Comparison of ENCODE assay signal across 1 cellular context in the genomic region with DNA sequence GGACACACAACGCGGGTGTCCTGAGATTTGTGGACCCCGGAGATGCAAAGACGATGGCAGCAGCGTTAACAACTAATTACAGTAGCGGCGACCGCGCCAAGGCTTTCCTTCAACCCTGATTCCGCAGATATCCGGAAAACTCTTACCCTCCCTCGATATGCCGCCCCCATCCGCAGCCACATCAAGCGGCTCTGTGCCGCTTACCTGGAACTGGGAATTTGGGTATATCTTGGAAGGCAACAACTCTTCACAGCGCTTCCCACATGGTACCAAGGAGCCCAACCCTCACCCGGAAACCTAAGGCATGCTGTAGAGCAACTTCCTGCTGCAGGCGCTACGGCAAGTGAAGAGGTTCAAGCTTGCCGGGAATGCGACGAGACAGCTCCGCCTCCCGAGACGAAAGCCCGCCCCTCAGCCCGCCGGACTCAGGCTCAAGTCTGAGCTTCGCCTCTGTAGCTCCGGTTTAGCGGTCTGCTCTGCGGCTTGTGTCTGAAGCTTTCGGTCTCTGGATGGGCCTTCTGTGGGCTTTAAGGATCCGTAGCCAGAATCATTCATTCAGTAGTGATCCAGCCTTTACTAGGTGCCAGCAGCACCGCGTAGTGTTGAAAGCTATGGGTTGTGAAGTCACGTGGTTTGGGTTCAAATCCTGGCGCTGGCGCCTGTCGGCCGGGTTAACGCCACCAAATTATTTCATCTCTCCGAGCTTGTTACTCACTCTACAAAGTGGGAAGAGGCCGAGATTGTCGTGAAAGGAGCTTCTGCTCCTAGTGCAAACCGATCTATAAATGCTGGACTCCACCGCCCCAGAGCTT.
TF ChIP-seq lines count a peak whose summit lies in the region.

A gene with protein sequence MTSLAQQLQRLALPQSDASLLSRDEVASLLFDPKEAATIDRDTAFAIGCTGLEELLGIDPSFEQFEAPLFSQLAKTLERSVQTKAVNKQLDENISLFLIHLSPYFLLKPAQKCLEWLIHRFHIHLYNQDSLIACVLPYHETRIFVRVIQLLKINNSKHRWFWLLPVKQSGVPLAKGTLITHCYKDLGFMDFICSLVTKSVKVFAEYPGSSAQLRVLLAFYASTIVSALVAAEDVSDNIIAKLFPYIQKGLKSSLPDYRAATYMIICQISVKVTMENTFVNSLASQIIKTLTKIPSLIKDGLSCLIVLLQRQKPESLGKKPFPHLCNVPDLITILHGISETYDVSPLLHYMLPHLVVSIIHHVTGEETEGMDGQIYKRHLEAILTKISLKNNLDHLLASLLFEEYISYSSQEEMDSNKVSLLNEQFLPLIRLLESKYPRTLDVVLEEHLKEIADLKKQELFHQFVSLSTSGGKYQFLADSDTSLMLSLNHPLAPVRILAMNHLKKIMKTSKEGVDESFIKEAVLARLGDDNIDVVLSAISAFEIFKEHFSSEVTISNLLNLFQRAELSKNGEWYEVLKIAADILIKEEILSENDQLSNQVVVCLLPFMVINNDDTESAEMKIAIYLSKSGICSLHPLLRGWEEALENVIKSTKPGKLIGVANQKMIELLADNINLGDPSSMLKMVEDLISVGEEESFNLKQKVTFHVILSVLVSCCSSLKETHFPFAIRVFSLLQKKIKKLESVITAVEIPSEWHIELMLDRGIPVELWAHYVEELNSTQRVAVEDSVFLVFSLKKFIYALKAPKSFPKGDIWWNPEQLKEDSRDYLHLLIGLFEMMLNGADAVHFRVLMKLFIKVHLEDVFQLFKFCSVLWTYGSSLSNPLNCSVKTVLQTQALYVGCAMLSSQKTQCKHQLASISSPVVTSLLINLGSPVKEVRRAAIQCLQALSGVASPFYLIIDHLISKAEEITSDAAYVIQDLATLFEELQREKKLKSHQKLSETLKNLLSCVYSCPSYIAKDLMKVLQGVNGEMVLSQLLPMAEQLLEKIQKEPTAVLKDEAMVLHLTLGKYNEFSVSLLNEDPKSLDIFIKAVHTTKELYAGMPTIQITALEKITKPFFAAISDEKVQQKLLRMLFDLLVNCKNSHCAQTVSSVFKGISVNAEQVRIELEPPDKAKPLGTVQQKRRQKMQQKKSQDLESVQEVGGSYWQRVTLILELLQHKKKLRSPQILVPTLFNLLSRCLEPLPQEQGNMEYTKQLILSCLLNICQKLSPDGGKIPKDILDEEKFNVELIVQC (N-terminal part only) (minus strand): TSS at position 299 of the 812 bp plus-strand sequence. CDS start 421 bp downstream, outside the sequence.

TF ChIP-seq in GM12878, 131 proteins besides CTCF, POLR2A, EP300 and RAD21 (continued from another document):
- TF ChIP-seq, protein P1, sequence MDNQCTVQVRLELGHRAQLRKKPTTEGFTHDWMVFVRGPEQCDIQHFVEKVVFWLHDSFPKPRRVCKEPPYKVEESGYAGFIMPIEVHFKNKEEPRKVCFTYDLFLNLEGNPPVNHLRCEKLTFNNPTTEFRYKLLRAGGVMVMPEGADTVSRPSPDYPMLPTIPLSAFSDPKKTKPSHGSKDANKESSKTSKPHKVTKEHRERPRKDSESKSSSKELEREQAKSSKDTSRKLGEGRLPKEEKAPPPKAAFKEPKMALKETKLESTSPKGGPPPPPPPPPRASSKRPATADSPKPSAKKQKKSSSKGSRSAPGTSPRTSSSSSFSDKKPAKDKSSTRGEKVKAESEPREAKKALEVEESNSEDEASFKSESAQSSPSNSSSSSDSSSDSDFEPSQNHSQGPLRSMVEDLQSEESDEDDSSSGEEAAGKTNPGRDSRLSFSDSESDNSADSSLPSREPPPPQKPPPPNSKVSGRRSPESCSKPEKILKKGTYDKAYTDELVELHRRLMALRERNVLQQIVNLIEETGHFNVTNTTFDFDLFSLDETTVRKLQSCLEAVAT (IDR thresholded peaks at IDR 0.05): 0 out of 2 replicates have a peak, but pooled peaks have one; percentile 53
- TF ChIP-seq NFIC (IDR thresholded peaks at IDR 0.05; ENCODE audit: low read depth, low read length): peak; percentile 33; the same call in 1 of the 2 replicates
- TF ChIP-seq MEF2A (IDR thresholded peaks at IDR 0.05; ENCODE audit: insufficient read depth, low read depth, low read length): no peak
- TF ChIP-seq PAX5 (IDR thresholded peaks at IDR 0.05; ENCODE audit: borderline replicate concordance, low read depth, low read length): peak; percentile 50; the same call in 1 of the 2 replicates
- peak; percentile 90 for TF ChIP-seq POLR2AphosphoS5 (IDR thresholded peaks at IDR 0.05; ENCODE audit: low read length)
- TF ChIP-seq KDM1A (IDR thresholded peaks at IDR 0.05; ENCODE audit: borderline replicate concordance): no peak
- TF ChIP-seq, protein P2, sequence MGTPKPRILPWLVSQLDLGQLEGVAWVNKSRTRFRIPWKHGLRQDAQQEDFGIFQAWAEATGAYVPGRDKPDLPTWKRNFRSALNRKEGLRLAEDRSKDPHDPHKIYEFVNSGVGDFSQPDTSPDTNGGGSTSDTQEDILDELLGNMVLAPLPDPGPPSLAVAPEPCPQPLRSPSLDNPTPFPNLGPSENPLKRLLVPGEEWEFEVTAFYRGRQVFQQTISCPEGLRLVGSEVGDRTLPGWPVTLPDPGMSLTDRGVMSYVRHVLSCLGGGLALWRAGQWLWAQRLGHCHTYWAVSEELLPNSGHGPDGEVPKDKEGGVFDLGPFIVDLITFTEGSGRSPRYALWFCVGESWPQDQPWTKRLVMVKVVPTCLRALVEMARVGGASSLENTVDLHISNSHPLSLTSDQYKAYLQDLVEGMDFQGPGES (IDR thresholded peaks at IDR 0.05): no peak
- peak; percentile 96 for TF ChIP-seq SIN3A (IDR thresholded peaks at IDR 0.05; ENCODE audit: low read depth, low read length)
- no peak for TF ChIP-seq TCF3 (IDR thresholded peaks at IDR 0.05; ENCODE audit: borderline replicate concordance, insufficient read depth, low read depth, low read length)
- TF ChIP-seq, protein P3, sequence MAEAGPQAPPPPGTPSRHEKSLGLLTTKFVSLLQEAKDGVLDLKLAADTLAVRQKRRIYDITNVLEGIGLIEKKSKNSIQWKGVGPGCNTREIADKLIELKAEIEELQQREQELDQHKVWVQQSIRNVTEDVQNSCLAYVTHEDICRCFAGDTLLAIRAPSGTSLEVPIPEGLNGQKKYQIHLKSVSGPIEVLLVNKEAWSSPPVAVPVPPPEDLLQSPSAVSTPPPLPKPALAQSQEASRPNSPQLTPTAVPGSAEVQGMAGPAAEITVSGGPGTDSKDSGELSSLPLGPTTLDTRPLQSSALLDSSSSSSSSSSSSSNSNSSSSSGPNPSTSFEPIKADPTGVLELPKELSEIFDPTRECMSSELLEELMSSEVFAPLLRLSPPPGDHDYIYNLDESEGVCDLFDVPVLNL (IDR thresholded peaks at IDR 0.05; ENCODE audit: low read depth, low read length): peak; percentile 83
- TF ChIP-seq, protein P4, sequence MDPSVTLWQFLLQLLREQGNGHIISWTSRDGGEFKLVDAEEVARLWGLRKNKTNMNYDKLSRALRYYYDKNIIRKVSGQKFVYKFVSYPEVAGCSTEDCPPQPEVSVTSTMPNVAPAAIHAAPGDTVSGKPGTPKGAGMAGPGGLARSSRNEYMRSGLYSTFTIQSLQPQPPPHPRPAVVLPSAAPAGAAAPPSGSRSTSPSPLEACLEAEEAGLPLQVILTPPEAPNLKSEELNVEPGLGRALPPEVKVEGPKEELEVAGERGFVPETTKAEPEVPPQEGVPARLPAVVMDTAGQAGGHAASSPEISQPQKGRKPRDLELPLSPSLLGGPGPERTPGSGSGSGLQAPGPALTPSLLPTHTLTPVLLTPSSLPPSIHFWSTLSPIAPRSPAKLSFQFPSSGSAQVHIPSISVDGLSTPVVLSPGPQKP (IDR thresholded peaks at IDR 0.05; ENCODE audit: low read depth, low read length): peak; percentile 71; the same call in 1 of the 2 replicates
- TF ChIP-seq, protein P5, sequence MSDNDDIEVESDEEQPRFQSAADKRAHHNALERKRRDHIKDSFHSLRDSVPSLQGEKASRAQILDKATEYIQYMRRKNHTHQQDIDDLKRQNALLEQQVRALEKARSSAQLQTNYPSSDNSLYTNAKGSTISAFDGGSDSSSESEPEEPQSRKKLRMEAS (IDR thresholded peaks at IDR 0.05; ENCODE audit: low read depth, low read length): peak; percentile 94
- TF ChIP-seq, protein P6, sequence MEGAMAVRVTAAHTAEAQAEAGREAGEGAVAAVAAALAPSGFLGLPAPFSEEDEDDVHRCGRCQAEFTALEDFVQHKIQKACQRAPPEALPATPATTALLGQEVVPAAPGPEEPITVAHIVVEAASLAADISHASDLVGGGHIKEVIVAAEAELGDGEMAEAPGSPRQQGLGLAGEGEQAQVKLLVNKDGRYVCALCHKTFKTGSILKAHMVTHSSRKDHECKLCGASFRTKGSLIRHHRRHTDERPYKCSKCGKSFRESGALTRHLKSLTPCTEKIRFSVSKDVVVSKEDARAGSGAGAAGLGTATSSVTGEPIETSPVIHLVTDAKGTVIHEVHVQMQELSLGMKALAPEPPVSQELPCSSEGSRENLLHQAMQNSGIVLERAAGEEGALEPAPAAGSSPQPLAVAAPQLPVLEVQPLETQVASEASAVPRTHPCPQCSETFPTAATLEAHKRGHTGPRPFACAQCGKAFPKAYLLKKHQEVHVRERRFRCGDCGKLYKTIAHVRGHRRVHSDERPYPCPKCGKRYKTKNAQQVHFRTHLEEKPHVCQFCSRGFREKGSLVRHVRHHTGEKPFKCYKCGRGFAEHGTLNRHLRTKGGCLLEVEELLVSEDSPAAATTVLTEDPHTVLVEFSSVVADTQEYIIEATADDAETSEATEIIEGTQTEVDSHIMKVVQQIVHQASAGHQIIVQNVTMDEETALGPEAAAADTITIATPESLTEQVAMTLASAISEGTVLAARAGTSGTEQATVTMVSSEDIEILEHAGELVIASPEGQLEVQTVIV (IDR thresholded peaks at IDR 0.05; ENCODE audit: borderline replicate concordance, partially characterized antibody): peak; percentile 94
- peak; percentile 84 for TF ChIP-seq CREM (IDR thresholded peaks at IDR 0.05; ENCODE audit: low read depth)
- TF ChIP-seq PML (IDR thresholded peaks at IDR 0.05; ENCODE audit: low read length): peak; percentile 81; the same call in 1 of the 2 replicates
- TF ChIP-seq, protein P7, sequence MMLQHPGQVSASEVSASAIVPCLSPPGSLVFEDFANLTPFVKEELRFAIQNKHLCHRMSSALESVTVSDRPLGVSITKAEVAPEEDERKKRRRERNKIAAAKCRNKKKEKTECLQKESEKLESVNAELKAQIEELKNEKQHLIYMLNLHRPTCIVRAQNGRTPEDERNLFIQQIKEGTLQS (IDR thresholded peaks at IDR 0.05; ENCODE audit: borderline replicate concordance, extremely low read depth, low read depth, low read length): 0 out of 2 replicates have a peak, but pooled peaks have one; percentile 34
- TF ChIP-seq NRF1 (conservative IDR thresholded peaks at IDR 0.05; ENCODE audit: low read depth, low read length): no peak
- no peak for TF ChIP-seq FOXM1 (IDR thresholded peaks at IDR 0.05; ENCODE audit: low read depth, low read length)
- peak; percentile 64 for TF ChIP-seq HCFC1 (IDR thresholded peaks at IDR 0.05; ENCODE audit: low read length)
- TF ChIP-seq SMC3 (IDR thresholded peaks at IDR 0.05; ENCODE audit: borderline replicate concordance, low read length): no peak
- TF ChIP-seq, protein P8, sequence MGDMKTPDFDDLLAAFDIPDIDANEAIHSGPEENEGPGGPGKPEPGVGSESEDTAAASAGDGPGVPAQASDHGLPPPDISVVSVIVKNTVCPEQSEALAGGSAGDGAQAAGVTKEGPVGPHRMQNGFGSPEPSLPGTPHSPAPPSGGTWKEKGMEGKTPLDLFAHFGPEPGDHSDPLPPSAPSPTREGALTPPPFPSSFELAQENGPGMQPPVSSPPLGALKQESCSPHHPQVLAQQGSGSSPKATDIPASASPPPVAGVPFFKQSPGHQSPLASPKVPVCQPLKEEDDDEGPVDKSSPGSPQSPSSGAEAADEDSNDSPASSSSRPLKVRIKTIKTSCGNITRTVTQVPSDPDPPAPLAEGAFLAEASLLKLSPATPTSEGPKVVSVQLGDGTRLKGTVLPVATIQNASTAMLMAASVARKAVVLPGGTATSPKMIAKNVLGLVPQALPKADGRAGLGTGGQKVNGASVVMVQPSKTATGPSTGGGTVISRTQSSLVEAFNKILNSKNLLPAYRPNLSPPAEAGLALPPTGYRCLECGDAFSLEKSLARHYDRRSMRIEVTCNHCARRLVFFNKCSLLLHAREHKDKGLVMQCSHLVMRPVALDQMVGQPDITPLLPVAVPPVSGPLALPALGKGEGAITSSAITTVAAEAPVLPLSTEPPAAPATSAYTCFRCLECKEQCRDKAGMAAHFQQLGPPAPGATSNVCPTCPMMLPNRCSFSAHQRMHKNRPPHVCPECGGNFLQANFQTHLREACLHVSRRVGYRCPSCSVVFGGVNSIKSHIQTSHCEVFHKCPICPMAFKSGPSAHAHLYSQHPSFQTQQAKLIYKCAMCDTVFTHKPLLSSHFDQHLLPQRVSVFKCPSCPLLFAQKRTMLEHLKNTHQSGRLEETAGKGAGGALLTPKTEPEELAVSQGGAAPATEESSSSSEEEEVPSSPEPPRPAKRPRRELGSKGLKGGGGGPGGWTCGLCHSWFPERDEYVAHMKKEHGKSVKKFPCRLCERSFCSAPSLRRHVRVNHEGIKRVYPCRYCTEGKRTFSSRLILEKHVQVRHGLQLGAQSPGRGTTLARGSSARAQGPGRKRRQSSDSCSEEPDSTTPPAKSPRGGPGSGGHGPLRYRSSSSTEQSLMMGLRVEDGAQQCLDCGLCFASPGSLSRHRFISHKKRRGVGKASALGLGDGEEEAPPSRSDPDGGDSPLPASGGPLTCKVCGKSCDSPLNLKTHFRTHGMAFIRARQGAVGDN (IDR thresholded peaks at IDR 0.05): peak; percentile 65
- peak; percentile 51 for TF ChIP-seq ATF7 (IDR thresholded peaks at IDR 0.05; ENCODE audit: low read depth)
- peak; percentile 46 for TF ChIP-seq SMAD1 (IDR thresholded peaks at IDR 0.05; ENCODE audit: low read depth, partially characterized antibody)
- no peak for TF ChIP-seq BMI1 (IDR thresholded peaks at IDR 0.05; ENCODE audit: borderline replicate concordance)
- TF ChIP-seq, protein P9, sequence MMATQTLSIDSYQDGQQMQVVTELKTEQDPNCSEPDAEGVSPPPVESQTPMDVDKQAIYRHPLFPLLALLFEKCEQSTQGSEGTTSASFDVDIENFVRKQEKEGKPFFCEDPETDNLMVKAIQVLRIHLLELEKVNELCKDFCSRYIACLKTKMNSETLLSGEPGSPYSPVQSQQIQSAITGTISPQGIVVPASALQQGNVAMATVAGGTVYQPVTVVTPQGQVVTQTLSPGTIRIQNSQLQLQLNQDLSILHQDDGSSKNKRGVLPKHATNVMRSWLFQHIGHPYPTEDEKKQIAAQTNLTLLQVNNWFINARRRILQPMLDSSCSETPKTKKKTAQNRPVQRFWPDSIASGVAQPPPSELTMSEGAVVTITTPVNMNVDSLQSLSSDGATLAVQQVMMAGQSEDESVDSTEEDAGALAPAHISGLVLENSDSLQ (IDR thresholded peaks at IDR 0.05): 0 out of 2 replicates have a peak, but pooled peaks have one; percentile 31
- peak; percentile 100 for TF ChIP-seq MXI1 (IDR thresholded peaks at IDR 0.05; ENCODE audit: low read depth, low read length)
- TF ChIP-seq, protein P10, sequence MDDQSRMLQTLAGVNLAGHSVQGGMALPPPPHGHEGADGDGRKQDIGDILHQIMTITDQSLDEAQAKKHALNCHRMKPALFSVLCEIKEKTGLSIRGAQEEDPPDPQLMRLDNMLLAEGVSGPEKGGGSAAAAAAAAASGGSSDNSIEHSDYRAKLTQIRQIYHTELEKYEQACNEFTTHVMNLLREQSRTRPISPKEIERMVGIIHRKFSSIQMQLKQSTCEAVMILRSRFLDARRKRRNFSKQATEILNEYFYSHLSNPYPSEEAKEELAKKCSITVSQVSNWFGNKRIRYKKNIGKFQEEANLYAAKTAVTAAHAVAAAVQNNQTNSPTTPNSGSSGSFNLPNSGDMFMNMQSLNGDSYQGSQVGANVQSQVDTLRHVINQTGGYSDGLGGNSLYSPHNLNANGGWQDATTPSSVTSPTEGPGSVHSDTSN (IDR thresholded peaks at IDR 0.05; ENCODE audit: insufficient replicate concordance, low read depth, low read length): no peak
- TF ChIP-seq GABPA (IDR thresholded peaks at IDR 0.05; ENCODE audit: low read depth): peak; percentile 92
- TF ChIP-seq ASH2L (IDR thresholded peaks at IDR 0.05; ENCODE audit: borderline replicate concordance, low read depth): 0 out of 2 replicates have a peak, but pooled peaks have one; percentile 62
- 0 out of 2 replicates have a peak, but pooled peaks have one; percentile 48 for TF ChIP-seq CBFB (IDR thresholded peaks at IDR 0.05; ENCODE audit: low read depth)
- peak; percentile 83 for TF ChIP-seq TAF1 (IDR thresholded peaks at IDR 0.05; ENCODE audit: borderline replicate concordance, low read depth, low read length)
- TF ChIP-seq LARP7 (IDR thresholded peaks at IDR 0.05): peak; percentile 31; the same call in 1 of the 2 replicates
